In genomic region chr9:19408316-19408692, GRCh38 we compare ENCODE assay signal across 7 cellular contexts. TPM values are rescaled to one million over a fixed set of nuclear protein-coding genes. Genes with fewer than 3 reads are reported as not detected.
DNase-seq lines count a peak whose midpoint lies in the region; ATAC-seq, FAIRE-seq and TF ChIP-seq lines count a peak whose summit lies in the region.

No MANE protein-coding gene starts in this region.

- H3K36me3 ChIP-seq in left ventricle myocardium inferior, result peaks cover 7% of the 10 kb centered on the region

- peak; percentile 4 for ATAC-seq in GM19043 (IDR thresholded peaks at IDR 0.05; ENCODE audit: low read depth, unreplicated experiment)
- ATAC-seq in HG03342 (IDR thresholded peaks at IDR 0.05; ENCODE audit: unreplicated experiment), result peak; percentile 2

- no peaks in the 10 kb centered on the region for H3K27me3 ChIP-seq in left ventricle myocardium inferior (ENCODE audit: low read depth)

- no peak for FAIRE-seq in HTR-8/SVneo (lab: Jason Lieb, UNC)

- TF ChIP-seq CTCF in left ventricle myocardium inferior (IDR thresholded peaks at IDR 0.05; ENCODE audit: borderline replicate concordance), result no peak

- intact Hi-C loops in left ventricle myocardium inferior (cut with micrococcal nuclease), result loop anchor here (1.0 kb wide), 1 partner anchor 28 kb away; the partner anchor contains the start of gene RPS6

- peaks cover 6% of the 10 kb centered on the region for H3K9me3 ChIP-seq in left ventricle myocardium inferior (replicated peaks)

- H3K27ac ChIP-seq in left ventricle myocardium inferior (replicated peaks), result peak overlapping the region; percentile 95

- H3K4me3 ChIP-seq in left ventricle myocardium inferior, result peak overlapping the region; percentile 98
- peak overlapping the region; percentile 85 for H3K4me3 ChIP-seq in skeletal muscle cell (ENCODE audit: low read depth, low read length)

- peaks cover 40% of the 10 kb centered on the region for H3K4me1 ChIP-seq in left ventricle myocardium inferior

- peak; percentile 10 for DNase-seq in activated naive CD4-positive, alpha-beta T cell treated with anti-CD3 and anti-CD28 coated beads, Interleukin-2, amount 50 U/mL, for 16 hours
- DNase-seq in left ventricle myocardium inferior, result peak; percentile 71
- no peak for DNase-seq in skeletal muscle cell (ENCODE audit: low read depth)
- DNase-seq in activated gamma-delta T cell (lab: John Stamatoyannopoulos, UW), result no peak
- DNase-seq in HTR-8/SVneo (ENCODE audit: insufficient read length, low spot score), result no peak

RNA-seq across cellular contexts. Expression of gene ACER2, which starts 0.5 kb away (rescaled TPM):
- total RNA-seq in left ventricle myocardium inferior, result 3.8 TPM

RNA-seq across cellular contexts. Expression of gene RPS6, which starts 28.3 kb away (rescaled TPM):
- 997 TPM for total RNA-seq in left ventricle myocardium inferior

Comparison
In these comparisons a context has a peak if more than half of its experiments do, and no peak if none do; other contexts are left out.
1. DNase-seq: peak in activated naive CD4-positive, alpha-beta T cell treated with anti-CD3 and anti-CD28 coated beads, Interleukin-2, amount 50 U/mL, for 16 hours (single experiment) and left ventricle myocardium inferior (single experiment); none in skeletal muscle cell (single experiment), activated gamma-delta T cell (single experiment) and HTR-8/SVneo (single experiment).